ENCODE assay signal across 12 cellular contexts in the genomic region with DNA sequence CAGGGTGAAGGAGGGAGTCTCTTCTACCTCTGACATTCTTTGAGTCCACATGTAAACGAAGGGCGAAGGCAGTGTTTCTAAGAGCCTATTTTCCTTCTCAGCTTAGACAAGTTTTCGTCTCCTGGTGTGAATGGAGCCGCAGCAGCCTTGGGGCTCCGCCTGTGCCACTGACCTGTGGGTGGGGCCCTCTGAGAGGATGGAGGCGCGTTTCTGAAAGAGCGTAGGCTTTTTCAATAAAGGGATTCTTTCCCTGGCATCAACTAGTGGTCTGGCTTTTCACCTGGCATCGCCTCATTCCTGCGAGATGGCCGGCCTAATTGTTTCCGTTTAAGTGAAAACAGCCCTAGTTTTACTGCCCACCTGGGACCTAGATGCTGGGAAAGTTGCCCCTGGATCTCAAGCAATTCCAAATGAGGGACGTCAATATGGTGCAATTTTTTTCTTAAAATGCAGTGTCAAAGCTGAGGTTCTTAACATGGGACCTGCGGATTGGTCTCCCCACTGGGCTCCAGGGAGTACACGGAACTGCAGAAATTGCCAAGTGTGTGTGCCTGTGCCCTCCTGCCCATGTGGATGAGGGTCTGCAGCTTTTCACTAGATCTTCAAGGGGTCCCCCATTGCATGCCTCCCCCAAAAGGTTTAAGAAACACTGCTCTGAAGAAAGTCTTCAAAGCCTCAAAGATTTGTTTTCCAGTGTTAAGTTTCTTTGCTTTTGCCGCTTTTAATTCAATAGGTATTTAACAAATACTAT. TPM values are rescaled to one million over a fixed set of nuclear protein-coding genes. Genes with fewer than 3 reads are reported as not detected.
DNase-seq lines count a peak whose midpoint lies in the region; ATAC-seq and TF ChIP-seq lines count a peak whose summit lies in the region.
"Had no signal": no experiment of that assay in that cellular context is flagged by ENCODE, and none has a peak within 500 bp of the region (broad histone marks: within the 10 kb centered on the region; RNA-seq: fewer than 3 reads in every experiment).

No MANE protein-coding gene starts in this region.

- H3K27me3 ChIP-seq in Panc1 (ENCODE audit: control insufficient read depth, insufficient read depth, low read length) = peaks cover 21% of the 10 kb centered on the region
- peaks cover 63% of the 10 kb centered on the region for H3K27me3 ChIP-seq in iPS-15b (ENCODE audit: control insufficient read depth, insufficient read depth, low read length)

- no peak overlapping the region for H3K27ac ChIP-seq in Panc1 (ENCODE audit: low read length)

- no peak for DNase-seq in CD14-positive monocyte (ENCODE audit: low spot score)
- DNase-seq in Panc1 (ENCODE audit: low read depth, low spot score) = no peak
- DNase-seq in sciatic nerve (ENCODE audit: low spot score) = no peak
- DNase-seq in RPMI8226 = no peak
- DNase-seq in natural killer cell = no peak
- DNase-seq in NCI-H1092 treated with DMSO at 0.1 percent for 48 hours (lab: John Stamatoyannopoulos, UW) = no peak
- DNase-seq: activated CD4-positive, alpha-beta T cell treated with anti-CD3 and anti-CD28 coated beads, Interleukin-2, amount 10 ng/mL, durations not matched to agents 7 days and 5 days; activated naive CD8-positive, alpha-beta T cell treated with anti-CD3 and anti-CD28 coated beads, Interleukin-2, amount 10 ng/mL, durations not matched to agents 7 days and 5 days; CD8-positive, alpha-beta T cell; NCI-H1417 treated with DMSO at 0.1 percent for 48 hours had no signal

- peak overlapping the region; percentile 42 to 84 for H3K4me3 Mint-ChIP-seq in CD14-positive monocyte
- H3K4me3 Mint-ChIP-seq in natural killer cell = no peak overlapping the region
- H3K4me3 Mint-ChIP-seq: activated CD4-positive, alpha-beta T cell treated with anti-CD3 and anti-CD28 coated beads, Interleukin-2, amount 10 ng/mL, durations not matched to agents 7 days and 5 days; activated naive CD8-positive, alpha-beta T cell treated with anti-CD3 and anti-CD28 coated beads, Interleukin-2, amount 10 ng/mL, durations not matched to agents 7 days and 5 days; CD8-positive, alpha-beta T cell had no signal

- intact Hi-C loops in CD14-positive monocyte (cut with micrococcal nuclease) (no loop called here), Panc1 (cut with micrococcal nuclease; ENCODE audit: unreplicated experiment) (no loop called here), sciatic nerve (cut with DNase I) (no loop called here), natural killer cell (cut with micrococcal nuclease) (no loop called here)

- peaks cover 0 to 10% (median 0%) of the 10 kb centered on the region in 7 donors for H3K9me3 Mint-ChIP-seq in CD14-positive monocyte
- no peaks in the 10 kb centered on the region for H3K9me3 Mint-ChIP-seq in natural killer cell
- H3K9me3 Mint-ChIP-seq: activated CD4-positive, alpha-beta T cell treated with anti-CD3 and anti-CD28 coated beads, Interleukin-2, amount 10 ng/mL, durations not matched to agents 7 days and 5 days; activated naive CD8-positive, alpha-beta T cell treated with anti-CD3 and anti-CD28 coated beads, Interleukin-2, amount 10 ng/mL, durations not matched to agents 7 days and 5 days; CD8-positive, alpha-beta T cell had no signal

- no peak for TF ChIP-seq CTCF in CD14-positive monocyte (IDR thresholded peaks at IDR 0.05)
- no peak for TF ChIP-seq CTCF in Panc1 (IDR thresholded peaks at IDR 0.05)
- TF ChIP-seq CTCF in natural killer cell (IDR thresholded peaks at IDR 0.05) = no peak

- no TSS peak for BruUV-seq in Panc1 (replicated peaks; lab: Mats Ljungman, UMichigan)

- POLR2A ChIA-PET in Panc1 (lab: Charles Lee) = no interaction called here

- H3K4me3 ChIP-seq in Panc1 (ENCODE audit: low read depth in 2 of 2, low read length in 2 of 2) = peak overlapping the region; percentile 30 to 31; a peak in 3 of 4 replicates
- peak overlapping the region; percentile 65 for H3K4me3 ChIP-seq in iPS-15b (ENCODE audit: low read depth, low read length)

- peak; percentile 50; the same call in 1 of the 2 replicates for ATAC-seq in Panc1
- ATAC-seq in sciatic nerve = peak; percentile 68
- no peak for ATAC-seq in natural killer cell
- no peak for ATAC-seq in HG02885 (IDR thresholded peaks at IDR 0.05; ENCODE audit: poor library complexity, unreplicated experiment)
- ATAC-seq: CD8-positive, alpha-beta T cell had no signal

- H3K4me1 ChIP-seq in Panc1 (ENCODE audit: control insufficient read depth, insufficient read depth, low read length) (no peaks in the 10 kb centered on the region), iPS-15b (ENCODE audit: control insufficient read depth, insufficient read depth, low read length) (no peaks in the 10 kb centered on the region)

- in situ Hi-C loops in Panc1 (cut with HindIII; ENCODE audit: low pct_unique_long_range_greater_than_20kb, low sequenced_read_pairs) = no loop called here

- H3K4me1 Mint-ChIP-seq in CD14-positive monocyte = peaks cover 7% of the 10 kb centered on the region
- H3K4me1 Mint-ChIP-seq in natural killer cell = no peaks in the 10 kb centered on the region
- H3K4me1 Mint-ChIP-seq: activated CD4-positive, alpha-beta T cell treated with anti-CD3 and anti-CD28 coated beads, Interleukin-2, amount 10 ng/mL, durations not matched to agents 7 days and 5 days; activated naive CD8-positive, alpha-beta T cell treated with anti-CD3 and anti-CD28 coated beads, Interleukin-2, amount 10 ng/mL, durations not matched to agents 7 days and 5 days had no signal

- H3K9ac ChIP-seq in iPS-15b (ENCODE audit: low read depth, low read length) = no peak overlapping the region

- H3K27ac Mint-ChIP-seq in CD14-positive monocyte (no peak overlapping the region), natural killer cell (no peak overlapping the region)
- H3K27ac Mint-ChIP-seq: activated CD4-positive, alpha-beta T cell treated with anti-CD3 and anti-CD28 coated beads, Interleukin-2, amount 10 ng/mL, durations not matched to agents 7 days and 5 days; activated naive CD8-positive, alpha-beta T cell treated with anti-CD3 and anti-CD28 coated beads, Interleukin-2, amount 10 ng/mL, durations not matched to agents 7 days and 5 days; CD8-positive, alpha-beta T cell had no signal

- CTCF ChIA-PET in Panc1 (lab: Charles Lee) = interaction anchor here (0.6 kb wide), 1 partner anchor 12 kb away, joined by 3 read pairs; no protein-coding TSS in a partner anchor

- peaks cover 23 to 39% (median 37%) of the 10 kb centered on the region in 3 donors for H3K27me3 Mint-ChIP-seq in CD14-positive monocyte (ENCODE audit: low read depth in 3 of 3)
- peaks cover 11 to 33% of the 10 kb centered on the region in 2 donors for H3K27me3 Mint-ChIP-seq in natural killer cell (ENCODE audit: low read depth in 2 of 2)

- H3K36me3 ChIP-seq in Panc1 (ENCODE audit: control insufficient read depth, insufficient read depth, low read length) = no peaks in the 10 kb centered on the region
- H3K36me3 ChIP-seq in iPS-15b (ENCODE audit: control insufficient read depth, insufficient read depth, low read length) = no peaks in the 10 kb centered on the region

- no peaks in the 10 kb centered on the region for H3K9me3 ChIP-seq in Panc1 (ENCODE audit: control insufficient read depth, insufficient read depth, low read depth, low read length)
- H3K9me3 ChIP-seq in iPS-15b (ENCODE audit: control insufficient read depth, insufficient read depth, low read length) = no peaks in the 10 kb centered on the region

- H3K36me3 Mint-ChIP-seq in CD14-positive monocyte (no peaks in the 10 kb centered on the region), natural killer cell (no peaks in the 10 kb centered on the region)
- H3K36me3 Mint-ChIP-seq: activated naive CD8-positive, alpha-beta T cell treated with anti-CD3 and anti-CD28 coated beads, Interleukin-2, amount 10 ng/mL, durations not matched to agents 7 days and 5 days; CD8-positive, alpha-beta T cell had no signal

RNA-seq across cellular contexts. Expression of gene GLDN, which starts 1.0 kb away (rescaled TPM):
- polyA plus RNA-seq in CD14-positive monocyte = not detected
- total RNA-seq in Panc1 (2021; ENCODE audit: unreplicated experiment) (0.57 TPM), sciatic nerve (94.5 TPM), natural killer cell (not detected)
- 0.76 TPM for polyA plus RNA-seq in Panc1 (2012; ENCODE audit: insufficient read length)
- total RNA-seq: activated CD4-positive, alpha-beta T cell treated with anti-CD3 and anti-CD28 coated beads, Interleukin-2, amount 10 ng/mL, durations not matched to agents 7 days and 5 days; activated naive CD8-positive, alpha-beta T cell treated with anti-CD3 and anti-CD28 coated beads, Interleukin-2, amount 10 ng/mL, durations not matched to agents 7 days and 5 days; CD8-positive, alpha-beta T cell had no signal

RNA-seq across cellular contexts. Expression of gene CYP19A1, which starts 4.0 kb away (rescaled TPM):
- polyA plus RNA-seq in CD14-positive monocyte = not detected
- total RNA-seq in Panc1 (2021; ENCODE audit: unreplicated experiment) (not detected), sciatic nerve (24.0 TPM), natural killer cell (not detected)
- polyA plus RNA-seq in Panc1 (2012; ENCODE audit: insufficient read length) = not detected
- total RNA-seq: activated CD4-positive, alpha-beta T cell treated with anti-CD3 and anti-CD28 coated beads, Interleukin-2, amount 10 ng/mL, durations not matched to agents 7 days and 5 days; activated naive CD8-positive, alpha-beta T cell treated with anti-CD3 and anti-CD28 coated beads, Interleukin-2, amount 10 ng/mL, durations not matched to agents 7 days and 5 days; CD8-positive, alpha-beta T cell had no signal

Comparison
In these comparisons a context has a peak if more than half of its experiments do, and no peak if none do; other contexts are left out.
1. ATAC-seq: peak in Panc1 (single experiment) and sciatic nerve (single experiment); none in natural killer cell (0 of 3) and HG02885 (single experiment).
2. RNA of gene GLDN, which starts 1.0 kb away (total RNA-seq): 94.5 TPM in sciatic nerve (single experiment); 0.57 TPM in Panc1 (single experiment) and not detected in natural killer cell; every median in the first group is over 10 times any median in the second.
3. RNA of gene CYP19A1, which starts 4.0 kb away (total RNA-seq): 24.0 TPM in sciatic nerve (single experiment); not detected in Panc1 (single experiment) and not detected in natural killer cell; every median in the first group is over 10 times any median in the second.